20 cellular contexts compared by ENCODE assay signal in the genomic region with DNA sequence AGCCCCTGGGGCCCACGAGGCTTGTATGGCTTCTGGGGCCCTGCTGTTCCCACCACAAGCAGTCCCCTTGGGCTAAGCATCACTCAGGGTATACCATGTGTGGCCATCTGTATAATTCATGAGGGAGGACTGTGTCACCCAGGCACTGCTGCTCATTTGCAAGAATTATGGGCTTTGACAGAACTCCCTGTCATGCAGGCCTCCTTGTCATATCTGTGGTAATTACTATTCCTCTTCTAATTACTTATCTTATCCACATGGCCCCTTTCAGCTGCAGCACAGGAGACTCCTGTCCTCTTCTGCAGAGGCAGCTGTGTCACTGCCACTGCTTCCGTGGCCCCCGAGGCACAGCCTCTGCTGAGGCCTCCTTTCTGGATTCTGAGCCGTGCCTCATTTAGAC. TPM values are rescaled to one million over a fixed set of nuclear protein-coding genes. Genes with fewer than 3 reads are reported as not detected.
DNase-seq lines count a peak whose midpoint lies in the region; ATAC-seq and TF ChIP-seq lines count a peak whose summit lies in the region.
"Had no signal": no experiment of that assay in that cellular context is flagged by ENCODE, and none has a peak within 500 bp of the region (broad histone marks: within the 10 kb centered on the region; RNA-seq: fewer than 3 reads in every experiment).

No MANE protein-coding gene starts in this region.

- ATAC-seq in foreskin keratinocyte = no peak
- ATAC-seq in HG02973 (IDR thresholded peaks at IDR 0.05; ENCODE audit: unreplicated experiment) = no peak
- ATAC-seq: A549; CD8-positive, alpha-beta T cell; GM23338 had no signal

- TF ChIP-seq CTCF in endodermal cell (conservative IDR thresholded peaks at IDR 0.05) = no peak
- no peak for TF ChIP-seq CTCF in foreskin keratinocyte (conservative IDR thresholded peaks at IDR 0.05)

- no peaks in the 10 kb centered on the region for H3K27me3 ChIP-seq in endodermal cell (ENCODE audit: control insufficient read depth, insufficient read depth, low read length, poor library complexity, severe bottlenecking)
- H3K27me3 ChIP-seq in foreskin keratinocyte = no peaks in the 10 kb centered on the region
- H3K27me3 ChIP-seq: BLaER1 had no signal

- H3K27ac Mint-ChIP-seq in T-helper 1 cell treated with Interleukin-12 subunit alpha and Interleukin-12 subunit beta and Interleukin-4 antibody, amounts not matched to agents 30 μg/mL and 1 μg/mL, for 36 hours = no peak overlapping the region
- no peak overlapping the region for H3K27ac Mint-ChIP-seq in endodermal cell
- H3K27ac Mint-ChIP-seq: CD4-positive, CD25-positive, alpha-beta regulatory T cell; CD8-positive, alpha-beta T cell; GM23338; HFFc6 had no signal

- H3K4me3 ChIP-seq in endodermal cell (ENCODE audit: low read length) = no peak overlapping the region
- H3K4me3 ChIP-seq: A549, BLaER1, GM23338, HAP-1 had no signal

- H3K4me3 Mint-ChIP-seq in T-helper 1 cell treated with Interleukin-12 subunit alpha and Interleukin-12 subunit beta and Interleukin-4 antibody, amounts not matched to agents 30 μg/mL and 1 μg/mL, for 36 hours = peak overlapping the region; percentile 19
- no peak overlapping the region for H3K4me3 Mint-ChIP-seq in endodermal cell
- H3K4me3 Mint-ChIP-seq: CD4-positive, CD25-positive, alpha-beta regulatory T cell; CD8-positive, alpha-beta T cell; GM23338; HFFc6 had no signal

- H3K27ac ChIP-seq in endodermal cell (ENCODE audit: low read depth, low read length) = peak overlapping the region; percentile 40
- H3K27ac ChIP-seq in foreskin keratinocyte = no peak overlapping the region
- H3K27ac ChIP-seq: A549, BLaER1, C4-2B had no signal

- no peaks in the 10 kb centered on the region for H3K36me3 Mint-ChIP-seq in T-helper 1 cell treated with Interleukin-12 subunit alpha and Interleukin-12 subunit beta and Interleukin-4 antibody, amounts not matched to agents 30 μg/mL and 1 μg/mL, for 36 hours (ENCODE audit: low read depth)
- H3K36me3 Mint-ChIP-seq in endodermal cell (ENCODE audit: low read depth) = no peaks in the 10 kb centered on the region
- H3K36me3 Mint-ChIP-seq: CD4-positive, CD25-positive, alpha-beta regulatory T cell; CD8-positive, alpha-beta T cell had no signal

- no peak overlapping the region for H3K9ac ChIP-seq in endodermal cell (ENCODE audit: extremely low read depth, low read length, poor library complexity, severe bottlenecking)
- H3K9ac ChIP-seq: BLaER1 had no signal

- no peaks in the 10 kb centered on the region for H3K9me3 Mint-ChIP-seq in T-helper 1 cell treated with Interleukin-12 subunit alpha and Interleukin-12 subunit beta and Interleukin-4 antibody, amounts not matched to agents 30 μg/mL and 1 μg/mL, for 36 hours
- peaks cover 4% of the 10 kb centered on the region for H3K9me3 Mint-ChIP-seq in endodermal cell
- H3K9me3 Mint-ChIP-seq: CD8-positive, alpha-beta T cell; GM23338; HFFc6 had no signal

- no peaks in the 10 kb centered on the region for H3K9me3 ChIP-seq in endodermal cell (ENCODE audit: control insufficient read depth, low read length)
- H3K9me3 ChIP-seq: A549, BLaER1, Caco-2, HAP-1 had no signal

- H3K4me1 ChIP-seq in endodermal cell (ENCODE audit: control insufficient read depth, insufficient read depth, low read length) (no peaks in the 10 kb centered on the region), foreskin keratinocyte (no peaks in the 10 kb centered on the region)
- H3K4me1 ChIP-seq: A549, BLaER1, Caco-2 had no signal

- 78 to 86% methylated on average over 3 to 4 of the region's 4 CpGs for WGBS in endodermal cell (ENCODE audit: insufficient coverage in 1 of 2, insufficient read length in 1 of 2), 2 experiments

- DNase-seq in T-helper 1 cell = no peak
- DNase-seq in SK-N-DZ (ENCODE audit: low spot score) = peak; percentile 94
- no peak for DNase-seq in endodermal cell
- peak; percentile 17 for DNase-seq in retina
- no peak for DNase-seq in foreskin keratinocyte
- no peak for DNase-seq in activated CD4-positive, alpha-beta T cell treated with anti-CD3 and anti-CD28 coated beads for 48 hours
- DNase-seq: 8988T; Caco-2; CD4-positive, CD25-positive, alpha-beta regulatory T cell; CD8-positive, alpha-beta T cell; DMS153; DND-41; HFFc6 had no signal

- H3K4me1 Mint-ChIP-seq in T-helper 1 cell treated with Interleukin-12 subunit alpha and Interleukin-12 subunit beta and Interleukin-4 antibody, amounts not matched to agents 30 μg/mL and 1 μg/mL, for 36 hours (ENCODE audit: low read depth) = no peaks in the 10 kb centered on the region
- peaks cover 7% of the 10 kb centered on the region for H3K4me1 Mint-ChIP-seq in endodermal cell
- H3K4me1 Mint-ChIP-seq: CD4-positive, CD25-positive, alpha-beta regulatory T cell had no signal

- H3K36me3 ChIP-seq in endodermal cell (ENCODE audit: control insufficient read depth, insufficient read depth, low read length) = no peaks in the 10 kb centered on the region
- H3K36me3 ChIP-seq: BLaER1, HAP-1 had no signal

- H3K27me3 Mint-ChIP-seq in T-helper 1 cell treated with Interleukin-12 subunit alpha and Interleukin-12 subunit beta and Interleukin-4 antibody, amounts not matched to agents 30 μg/mL and 1 μg/mL, for 36 hours (ENCODE audit: low read depth) = no peaks in the 10 kb centered on the region
- H3K27me3 Mint-ChIP-seq in endodermal cell (ENCODE audit: insufficient read depth) = peaks cover 12% of the 10 kb centered on the region

RNA-seq across cellular contexts. Expression of gene LRMDA, which starts 46.3 kb away (rescaled TPM):
- 0.14 TPM in 1 of 2 replicates, not detected in the other for polyA plus RNA-seq in SK-N-DZ (2014; cell fraction: cytosol; rRNA removed)
- not detected in 2 replicates for polyA plus RNA-seq in SK-N-DZ (2014; cell fraction: nucleus; rRNA removed)
- 1 to 10 TPM; 1.7 to 5.1 TPM for total RNA-seq in endodermal cell
- polyA plus RNA-seq in endodermal cell (2013, experiment 1 of 2) = 1.5 TPM
- 0.66 TPM for polyA plus RNA-seq in endodermal cell (2013, experiment 2 of 2)
- not detected in 2 replicates for total RNA-seq in foreskin keratinocyte
- 0.10 TPM in 1 of 2 replicates, not detected in the other for polyA plus RNA-seq in foreskin keratinocyte
- total RNA-seq: CD8-positive, alpha-beta T cell had no signal
- polyA plus RNA-seq: CD4-positive, CD25-positive, alpha-beta regulatory T cell had no signal

Comparison
In these comparisons a context has a peak if more than half of its experiments do, and no peak if none do; other contexts are left out.
1. DNase-seq: peak in SK-N-DZ (single experiment) and retina (single experiment); none in T-helper 1 cell (0 of 5), endodermal cell (single experiment), foreskin keratinocyte (0 of 2) and activated CD4-positive, alpha-beta T cell treated with anti-CD3 and anti-CD28 coated beads for 48 hours (single experiment).